In genomic region chr19:51799998-51800848, GRCh38 we compare ENCODE assay signal across 11 cellular contexts. TPM values are rescaled to one million over a fixed set of nuclear protein-coding genes. Genes with fewer than 3 reads are reported as not detected.
DNase-seq lines count a peak whose midpoint lies in the region; ATAC-seq and TF ChIP-seq lines count a peak whose summit lies in the region.
"Had no signal": no experiment of that assay in that cellular context is flagged by ENCODE, and none has a peak within 500 bp of the region (broad histone marks: within the 10 kb centered on the region; RNA-seq: fewer than 3 reads in every experiment).

No MANE protein-coding gene starts in this region.

- H3K36me3 Mint-ChIP-seq in CD8-positive, alpha-beta T cell = no peaks in the 10 kb centered on the region
- H3K36me3 Mint-ChIP-seq in activated naive CD4-positive, alpha-beta T cell treated with anti-CD3 and anti-CD28 coated beads, Interleukin-2, amount 10 ng/mL, durations not matched to agents 7 days and 5 days = no peaks in the 10 kb centered on the region
- H3K36me3 Mint-ChIP-seq: activated naive CD8-positive, alpha-beta T cell treated with anti-CD3 and anti-CD28 coated beads for 36 hours had no signal

- H3K4me3 Mint-ChIP-seq in CD8-positive, alpha-beta T cell = no peak overlapping the region
- H3K4me3 Mint-ChIP-seq in activated naive CD4-positive, alpha-beta T cell treated with anti-CD3 and anti-CD28 coated beads, Interleukin-2, amount 10 ng/mL, durations not matched to agents 7 days and 5 days = no peak overlapping the region
- H3K4me3 Mint-ChIP-seq: activated naive CD8-positive, alpha-beta T cell treated with anti-CD3 and anti-CD28 coated beads for 36 hours had no signal

- peak overlapping the region; percentile 52 for H3K27ac ChIP-seq in A673 (ENCODE audit: low read depth, low read length, poor library complexity, severe bottlenecking)
- peak overlapping the region; percentile 88 for H3K27ac ChIP-seq in VCaP
- H3K27ac ChIP-seq in osteoblast (ENCODE audit: low read depth, low read length) = peak overlapping the region; percentile 82
- H3K27ac ChIP-seq in CD8-positive, alpha-beta T cell (ENCODE audit: low read depth, low read length) = no peak overlapping the region

- no peak for DNase-seq in A673 (ENCODE audit: low spot score)
- peak; percentile 4 for DNase-seq in glomerular visceral epithelial cell (ENCODE audit: extremely low spot score)
- no peak for DNase-seq in osteoblast (ENCODE audit: insufficient read length, low spot score, missing footprints)
- no peak for DNase-seq in CD8-positive, alpha-beta T cell
- no peak for DNase-seq in activated naive CD4-positive, alpha-beta T cell treated with anti-CD3 and anti-CD28 coated beads, Interleukin-2, amount 10 ng/mL, durations not matched to agents 7 days and 5 days
- no peak for DNase-seq in stimulated activated CD4-positive, alpha-beta T cell treated with anti-CD3 and anti-CD28 coated beads, Interleukin-4, amount 100 ng/mL, for 1 hour
- DNase-seq in MV-4-11 (lab: John Stamatoyannopoulos, UW) = no peak
- DNase-seq: activated CD4-positive, alpha-beta T cell treated with anti-CD3 and anti-CD28 coated beads, Interleukin-2, amount 50 U/mL, for 48 hours; activated naive CD8-positive, alpha-beta T cell treated with anti-CD3 and anti-CD28 coated beads for 36 hours had no signal

- no TSS peak for BruUV-seq in A673 (replicated peaks; lab: Mats Ljungman, UMichigan)

- H3K4me2 ChIP-seq in osteoblast (ENCODE audit: insufficient read depth, low read length) = peak overlapping the region; percentile 69

- H3K27ac Mint-ChIP-seq in CD8-positive, alpha-beta T cell = no peak overlapping the region
- no peak overlapping the region for H3K27ac Mint-ChIP-seq in activated naive CD4-positive, alpha-beta T cell treated with anti-CD3 and anti-CD28 coated beads, Interleukin-2, amount 10 ng/mL, durations not matched to agents 7 days and 5 days
- H3K27ac Mint-ChIP-seq: activated naive CD8-positive, alpha-beta T cell treated with anti-CD3 and anti-CD28 coated beads for 36 hours had no signal

- TF ChIP-seq CTCF in A673 (conservative IDR thresholded peaks at IDR 0.05; ENCODE audit: low read depth, low read length) = no peak
- TF ChIP-seq CTCF in VCaP (conservative IDR thresholded peaks at IDR 0.05) = no peak
- no peak for TF ChIP-seq CTCF in osteoblast (IDR thresholded peaks at IDR 0.05; ENCODE audit: extremely low read depth, low read depth, low read length)
- no peak for TF ChIP-seq CTCF in CD8-positive, alpha-beta T cell (IDR thresholded peaks at IDR 0.05)

- H3K9me3 Mint-ChIP-seq in CD8-positive, alpha-beta T cell = peaks cover 8% of the 10 kb centered on the region
- peaks cover 31% of the 10 kb centered on the region for H3K9me3 Mint-ChIP-seq in activated naive CD4-positive, alpha-beta T cell treated with anti-CD3 and anti-CD28 coated beads, Interleukin-2, amount 10 ng/mL, durations not matched to agents 7 days and 5 days
- H3K9me3 Mint-ChIP-seq: activated naive CD8-positive, alpha-beta T cell treated with anti-CD3 and anti-CD28 coated beads for 36 hours had no signal

- H3K9me3 ChIP-seq in A673 (ENCODE audit: low read depth, low read length, poor library complexity, severe bottlenecking) (no peaks in the 10 kb centered on the region), osteoblast (ENCODE audit: low read depth, low read length) (no peaks in the 10 kb centered on the region)
- H3K9me3 ChIP-seq in CD8-positive, alpha-beta T cell (ENCODE audit: low read length) = no peaks in the 10 kb centered on the region

- H4K20me1 ChIP-seq in osteoblast (ENCODE audit: insufficient read depth, low read length) = no peaks in the 10 kb centered on the region

- intact Hi-C loops in A673 (cut with micrococcal nuclease; ENCODE audit: unreplicated experiment) = loop anchor here (10.0 kb wide), 2 partner anchors 195 to 325 kb away; partner anchors contain the start of gene CEACAM18
- intact Hi-C loops in CD8-positive, alpha-beta T cell (cut with DNase I, micrococcal nuclease) = no loop called here

- H3K4me1 Mint-ChIP-seq in CD8-positive, alpha-beta T cell (ENCODE audit: low read depth) = no peaks in the 10 kb centered on the region
- H3K4me1 Mint-ChIP-seq in activated naive CD4-positive, alpha-beta T cell treated with anti-CD3 and anti-CD28 coated beads, Interleukin-2, amount 10 ng/mL, durations not matched to agents 7 days and 5 days = no peaks in the 10 kb centered on the region
- H3K4me1 Mint-ChIP-seq: activated naive CD8-positive, alpha-beta T cell treated with anti-CD3 and anti-CD28 coated beads for 36 hours had no signal

- no peaks in the 10 kb centered on the region for H3K27me3 ChIP-seq in A673 (replicated peaks; ENCODE audit: insufficient read depth, low read depth, low read length, poor library complexity)
- no peaks in the 10 kb centered on the region for H3K27me3 ChIP-seq in osteoblast (ENCODE audit: insufficient read depth, low read length)
- H3K27me3 ChIP-seq in CD8-positive, alpha-beta T cell (ENCODE audit: insufficient read depth, low read length) = no peaks in the 10 kb centered on the region

- peaks cover 22% of the 10 kb centered on the region for H3K27me3 Mint-ChIP-seq in CD8-positive, alpha-beta T cell (ENCODE audit: low read depth)
- H3K27me3 Mint-ChIP-seq in activated naive CD4-positive, alpha-beta T cell treated with anti-CD3 and anti-CD28 coated beads, Interleukin-2, amount 10 ng/mL, durations not matched to agents 7 days and 5 days = no peaks in the 10 kb centered on the region

- no peak for ATAC-seq in CD8-positive, alpha-beta T cell

- H3K4me1 ChIP-seq in A673 (ENCODE audit: insufficient read depth, low read length, poor library complexity, severe bottlenecking) (peaks cover 29% of the 10 kb centered on the region), osteoblast (ENCODE audit: insufficient read depth, low read length) (peaks cover 18% of the 10 kb centered on the region)
- H3K4me1 ChIP-seq in CD8-positive, alpha-beta T cell (ENCODE audit: insufficient read depth, low read length) = no peaks in the 10 kb centered on the region

- POLR2A ChIA-PET in A673 (lab: Charles Lee; ENCODE audit: low non-redundant PET) = no interaction called here
- POLR2A ChIA-PET in CD8-positive, alpha-beta T cell (lab: Charles Lee) = no interaction called here

- CTCF ChIA-PET in A673 (lab: Charles Lee) = interaction anchor here (1.5 kb wide), 1 partner anchor 22 kb away, joined by 5 read pairs; no protein-coding TSS in a partner anchor
- CTCF ChIA-PET in CD8-positive, alpha-beta T cell (lab: Charles Lee) = no interaction called here
- CTCF ChIA-PET in activated naive CD4-positive, alpha-beta T cell treated with anti-CD3 and anti-CD28 coated beads, Interleukin-2, amount 10 ng/mL, durations not matched to agents 7 days and 5 days (lab: Charles Lee) = no interaction called here

- no peak overlapping the region for H3K4me3 ChIP-seq in A673 (ENCODE audit: low read depth, low read length, poor library complexity, severe bottlenecking)
- no peak overlapping the region for H3K4me3 ChIP-seq in osteoblast (ENCODE audit: insufficient read depth, low read length)
- no peak overlapping the region for H3K4me3 ChIP-seq in CD8-positive, alpha-beta T cell (ENCODE audit: low read depth, low read length)
- H3K4me3 ChIP-seq: SK-N-MC had no signal

- H3K36me3 ChIP-seq in A673 (ENCODE audit: insufficient read depth, low read length, poor library complexity, severe bottlenecking) (no peaks in the 10 kb centered on the region), osteoblast (ENCODE audit: insufficient read depth, low read length) (no peaks in the 10 kb centered on the region)
- no peaks in the 10 kb centered on the region for H3K36me3 ChIP-seq in CD8-positive, alpha-beta T cell (ENCODE audit: insufficient read depth, low read length)

- no peaks in the 10 kb centered on the region for H3K79me2 ChIP-seq in osteoblast (ENCODE audit: insufficient read depth, low read length)

- no peak overlapping the region for H2AFZ ChIP-seq in osteoblast (ENCODE audit: low read length)

RNA-seq across cellular contexts. Expression of gene FPR3, which starts 5.3 kb away (rescaled TPM):
- total RNA-seq in A673 (2021) = not detected in 2 replicates
- 0.59 and 1.1 TPM in 2 replicates for total RNA-seq in osteoblast
- not detected for total RNA-seq in CD8-positive, alpha-beta T cell
- total RNA-seq: activated naive CD8-positive, alpha-beta T cell treated with anti-CD3 and anti-CD28 coated beads for 36 hours had no signal

RNA-seq across cellular contexts. Expression of gene FPR2, which starts 39.2 kb away (rescaled TPM):
- not detected in 2 replicates for total RNA-seq in A673 (2021)
- total RNA-seq in osteoblast = 0.29 and 0.36 TPM in 2 replicates
- total RNA-seq in CD8-positive, alpha-beta T cell = not detected
- total RNA-seq: activated naive CD8-positive, alpha-beta T cell treated with anti-CD3 and anti-CD28 coated beads for 36 hours had no signal

RNA-seq across cellular contexts. Expression of gene FPR1, which starts 48.5 kb away (rescaled TPM):
- total RNA-seq in A673 (2021) = not detected in 2 replicates
- 4.4 and 5.1 TPM in 2 replicates for total RNA-seq in osteoblast
- total RNA-seq in CD8-positive, alpha-beta T cell = not detected
- total RNA-seq: activated naive CD8-positive, alpha-beta T cell treated with anti-CD3 and anti-CD28 coated beads for 36 hours had no signal
